19 cellular contexts compared by ENCODE assay signal in genomic region chr11:67311051-67311555, GRCh38. TPM values are rescaled to one million over a fixed set of nuclear protein-coding genes. Genes with fewer than 3 reads are reported as not detected.
DNase-seq lines count a peak whose midpoint lies in the region; ATAC-seq and TF ChIP-seq lines count a peak whose summit lies in the region.
"Had no signal": no experiment of that assay in that cellular context is flagged by ENCODE, and none has a peak within 500 bp of the region (broad histone marks: within the 10 kb centered on the region; RNA-seq: fewer than 3 reads in every experiment).

No MANE protein-coding gene starts in this region.

- no peak for TF ChIP-seq CTCF in esophagus muscularis mucosa (IDR thresholded peaks at IDR 0.05)

- no peak for ATAC-seq in central memory CD8-positive, alpha-beta T cell (replicated peaks; ENCODE audit: extremely low read depth, poor library complexity, severe bottlenecking)
- ATAC-seq in naive thymus-derived CD4-positive, alpha-beta T cell, result no peak
- ATAC-seq in HG03095 (IDR thresholded peaks at IDR 0.05; ENCODE audit: unreplicated experiment) (no peak), HG02571 (IDR thresholded peaks at IDR 0.05; ENCODE audit: unreplicated experiment) (no peak)
- ATAC-seq: activated CD4-positive, alpha-beta T cell treated with anti-CD3 and anti-CD28 coated beads for 36 hours; lower lobe of right lung had no signal

- no peak overlapping the region for H3K4me3 Mint-ChIP-seq in activated naive CD4-positive, alpha-beta T cell treated with anti-CD3 and anti-CD28 coated beads, Interleukin-2, amount 10 ng/mL, durations not matched to agents 7 days and 5 days
- peak overlapping the region; percentile 20 for H3K4me3 Mint-ChIP-seq in central memory CD8-positive, alpha-beta T cell
- no peak overlapping the region for H3K4me3 Mint-ChIP-seq in naive thymus-derived CD4-positive, alpha-beta T cell
- H3K4me3 Mint-ChIP-seq: activated CD4-positive, alpha-beta T cell treated with anti-CD3 and anti-CD28 coated beads for 36 hours; endodermal cell; stimulated activated naive CD8-positive, alpha-beta T cell treated with anti-CD3 and anti-CD28 coated beads, Interleukin-15, Interleukin-2, amounts not matched to agents 100 ng/mL and 50 ng/mL, for 24 hours had no signal

- no peaks in the 10 kb centered on the region for H3K9me3 Mint-ChIP-seq in activated naive CD4-positive, alpha-beta T cell treated with anti-CD3 and anti-CD28 coated beads, Interleukin-2, amount 10 ng/mL, durations not matched to agents 7 days and 5 days
- no peaks in the 10 kb centered on the region for H3K9me3 Mint-ChIP-seq in central memory CD8-positive, alpha-beta T cell
- no peaks in the 10 kb centered on the region for H3K9me3 Mint-ChIP-seq in naive thymus-derived CD4-positive, alpha-beta T cell
- H3K9me3 Mint-ChIP-seq: endodermal cell; stimulated activated naive CD8-positive, alpha-beta T cell treated with anti-CD3 and anti-CD28 coated beads, Interleukin-15, Interleukin-2, amounts not matched to agents 100 ng/mL and 50 ng/mL, for 24 hours had no signal

- TF ChIP-seq EP300 in esophagus muscularis mucosa (IDR thresholded peaks at IDR 0.05), result no peak

- intact Hi-C loops in naive thymus-derived CD4-positive, alpha-beta T cell (cut with micrococcal nuclease), result no loop called here
- intact Hi-C loops in esophagus muscularis mucosa (cut with DNase I), result no loop called here

- H3K4me1 ChIP-seq in naive thymus-derived CD4-positive, alpha-beta T cell (ENCODE audit: control insufficient read depth in 2 of 2, insufficient read depth in 2 of 2, low read length in 2 of 2), result peaks cover 14 to 23% of the 10 kb centered on the region in 2 donors
- H3K4me1 ChIP-seq in urinary bladder (ENCODE audit: insufficient read depth) (no peaks in the 10 kb centered on the region), esophagus muscularis mucosa (no peaks in the 10 kb centered on the region)
- H3K4me1 ChIP-seq: pancreas had no signal

- H3K36me3 Mint-ChIP-seq in activated naive CD4-positive, alpha-beta T cell treated with anti-CD3 and anti-CD28 coated beads, Interleukin-2, amount 10 ng/mL, durations not matched to agents 7 days and 5 days, result peaks cover 2% of the 10 kb centered on the region
- H3K36me3 Mint-ChIP-seq in central memory CD8-positive, alpha-beta T cell (ENCODE audit: insufficient read depth), result peaks cover 2% of the 10 kb centered on the region
- H3K36me3 Mint-ChIP-seq in naive thymus-derived CD4-positive, alpha-beta T cell, result peaks cover 0 to 1% (median 0%) of the 10 kb centered on the region in 5 donors

- DNase-seq in activated naive CD4-positive, alpha-beta T cell treated with anti-CD3 and anti-CD28 coated beads, Interleukin-2, amount 10 ng/mL, durations not matched to agents 7 days and 5 days, result no peak
- no peak for DNase-seq in activated naive CD4-positive, alpha-beta T cell treated with anti-CD3 and anti-CD28 coated beads, Interleukin-2, amount 50 U/mL, for 16 hours
- no peak for DNase-seq in central memory CD8-positive, alpha-beta T cell (ENCODE audit: low spot score in 2 of 2)
- no peak for DNase-seq in naive thymus-derived CD4-positive, alpha-beta T cell
- no peak for DNase-seq in esophagus muscularis mucosa (ENCODE audit: extremely low spot score)
- DNase-seq: activated CD4-positive, alpha-beta T cell treated with anti-CD3 and anti-CD28 coated beads for 36 hours; anterior cingulate cortex; central memory CD4-positive, alpha-beta T cell; DMS53; heart right ventricle; lower lobe of right lung; NCI-H1694 treated with DMSO at 0.1 percent for 48 hours had no signal

- no peak overlapping the region for H3K4me3 ChIP-seq in naive thymus-derived CD4-positive, alpha-beta T cell (ENCODE audit: low read length)
- H3K4me3 ChIP-seq in urinary bladder (ENCODE audit: low read depth, low read length), result no peak overlapping the region
- no peak overlapping the region for H3K4me3 ChIP-seq in esophagus muscularis mucosa
- H3K4me3 ChIP-seq: BLaER1, heart right ventricle, lower lobe of right lung, pancreas had no signal

- H3K9me3 ChIP-seq in naive thymus-derived CD4-positive, alpha-beta T cell (ENCODE audit: control insufficient read depth in 2 of 3, low read length in 3 of 3), result no peaks in the 10 kb centered on the region
- H3K9me3 ChIP-seq in esophagus muscularis mucosa, result no peaks in the 10 kb centered on the region
- H3K9me3 ChIP-seq: BLaER1, heart right ventricle, lower lobe of right lung, pancreas had no signal

- peak overlapping the region; percentile 56 for H3K27ac Mint-ChIP-seq in activated naive CD4-positive, alpha-beta T cell treated with anti-CD3 and anti-CD28 coated beads, Interleukin-2, amount 10 ng/mL, durations not matched to agents 7 days and 5 days
- H3K27ac Mint-ChIP-seq in central memory CD8-positive, alpha-beta T cell (ENCODE audit: low read depth), result peak overlapping the region; percentile 75
- H3K27ac Mint-ChIP-seq in naive thymus-derived CD4-positive, alpha-beta T cell, result peak overlapping the region in 4 of 9 donors; percentile 62 to 93 (median 82)
- H3K27ac Mint-ChIP-seq: activated CD4-positive, alpha-beta T cell treated with anti-CD3 and anti-CD28 coated beads for 36 hours; endodermal cell; stimulated activated naive CD8-positive, alpha-beta T cell treated with anti-CD3 and anti-CD28 coated beads, Interleukin-15, Interleukin-2, amounts not matched to agents 100 ng/mL and 50 ng/mL, for 24 hours had no signal

- H3K27ac ChIP-seq in naive thymus-derived CD4-positive, alpha-beta T cell (ENCODE audit: low read depth, low read length), result peak overlapping the region; percentile 63
- H3K27ac ChIP-seq in urinary bladder (ENCODE audit: low read depth), result peak overlapping the region; percentile 54
- H3K27ac ChIP-seq in esophagus muscularis mucosa (replicated peaks in 1 of 4), result no peak overlapping the region
- H3K27ac ChIP-seq: lower lobe of right lung, pancreas had no signal

- POLR2A ChIA-PET in naive thymus-derived CD4-positive, alpha-beta T cell (lab: Charles Lee), result interaction anchor here (1.0 to 2.5 kb wide), 4 partner anchors 8 to 49 kb away, joined by 3 to 8 read pairs (median 5); partner anchors contain the start of gene SSH3

- 84% methylated on average over 18 of the region's 18 CpGs for WGBS in urinary bladder
- WGBS in esophagus muscularis mucosa, result 87% methylated on average over 16 of the region's 18 CpGs

- TF ChIP-seq POLR2A in esophagus muscularis mucosa (IDR thresholded peaks at IDR 0.05; ENCODE audit: low read depth), result no peak

- no peaks in the 10 kb centered on the region for H3K27me3 Mint-ChIP-seq in activated naive CD4-positive, alpha-beta T cell treated with anti-CD3 and anti-CD28 coated beads, Interleukin-2, amount 10 ng/mL, durations not matched to agents 7 days and 5 days
- H3K27me3 Mint-ChIP-seq in central memory CD8-positive, alpha-beta T cell, result no peaks in the 10 kb centered on the region
- H3K27me3 Mint-ChIP-seq in naive thymus-derived CD4-positive, alpha-beta T cell, result no peaks in the 10 kb centered on the region
- H3K27me3 Mint-ChIP-seq: activated CD4-positive, alpha-beta T cell treated with anti-CD3 and anti-CD28 coated beads for 36 hours; stimulated activated naive CD8-positive, alpha-beta T cell treated with anti-CD3 and anti-CD28 coated beads, Interleukin-15, Interleukin-2, amounts not matched to agents 100 ng/mL and 50 ng/mL, for 24 hours had no signal

- H3K27me3 ChIP-seq in naive thymus-derived CD4-positive, alpha-beta T cell (ENCODE audit: control insufficient read depth in 2 of 2, insufficient read depth in 2 of 2, low read length in 2 of 2), result no peaks in the 10 kb centered on the region
- no peaks in the 10 kb centered on the region for H3K27me3 ChIP-seq in esophagus muscularis mucosa
- H3K27me3 ChIP-seq: BLaER1, heart right ventricle, pancreas had no signal

- peaks cover 46% of the 10 kb centered on the region for H3K4me1 Mint-ChIP-seq in activated naive CD4-positive, alpha-beta T cell treated with anti-CD3 and anti-CD28 coated beads, Interleukin-2, amount 10 ng/mL, durations not matched to agents 7 days and 5 days
- H3K4me1 Mint-ChIP-seq in central memory CD8-positive, alpha-beta T cell, result peaks cover 31% of the 10 kb centered on the region
- peaks cover 26 to 45% (median 35%) of the 10 kb centered on the region in 7 donors for H3K4me1 Mint-ChIP-seq in naive thymus-derived CD4-positive, alpha-beta T cell
- H3K4me1 Mint-ChIP-seq: endodermal cell had no signal

- CTCF ChIA-PET in activated naive CD4-positive, alpha-beta T cell treated with anti-CD3 and anti-CD28 coated beads, Interleukin-2, amount 10 ng/mL, durations not matched to agents 7 days and 5 days (lab: Charles Lee), result interaction anchor here (1.0 kb wide), 1 partner anchor 22 kb away, joined by 3 read pairs; the partner anchor contains the start of gene ANKRD13D
- CTCF ChIA-PET in naive thymus-derived CD4-positive, alpha-beta T cell (lab: Charles Lee), result interaction anchor here (0.7 to 1.2 kb wide), 2 partner anchors 9 to 40 kb away, joined by 3 read pairs; no protein-coding TSS in a partner anchor

- H3K36me3 ChIP-seq in naive thymus-derived CD4-positive, alpha-beta T cell (ENCODE audit: control insufficient read depth in 2 of 3, insufficient read depth in 3 of 3, low read length in 3 of 3), result peaks cover 0 to 4% (median 0%) of the 10 kb centered on the region in 3 experiments
- H3K36me3 ChIP-seq in urinary bladder (ENCODE audit: insufficient read depth) (peaks cover 1% of the 10 kb centered on the region), esophagus muscularis mucosa (peaks cover 0 to 52% (median 42%) of the 10 kb centered on the region in 4 donors)

RNA-seq across cellular contexts. Expression of gene SSH3, which starts 7.8 kb away (rescaled TPM):
- total RNA-seq in naive thymus-derived CD4-positive, alpha-beta T cell, result 10 to 100 TPM in 4 of 5 experiments, 1 to 10 TPM in 1; 8.8 to 23.8 (median 15.0) TPM
- polyA plus RNA-seq in naive thymus-derived CD4-positive, alpha-beta T cell, result 1 to 10 TPM; 1.1 to 4.9 TPM
- total RNA-seq in urinary bladder, result 23.6 TPM
- 52.7 TPM for polyA plus RNA-seq in urinary bladder
- total RNA-seq in esophagus muscularis mucosa, result 10 to 100 TPM; 28.2 to 51.5 (median 44.0) TPM

RNA-seq across cellular contexts. Expression of gene ANKRD13D, which starts 22.0 kb away (rescaled TPM):
- total RNA-seq in naive thymus-derived CD4-positive, alpha-beta T cell, result 100 to 1,000 TPM; 161 to 286 (median 191) TPM
- polyA plus RNA-seq in naive thymus-derived CD4-positive, alpha-beta T cell, result 10 to 100 TPM in 1 of 2 donors, 1 to 10 TPM in 1; 6.3 to 19.5 TPM
- total RNA-seq in urinary bladder (25.2 TPM), esophagus muscularis mucosa (10 to 100 TPM; 27.7 to 53.0 (median 39.5) TPM)
- polyA plus RNA-seq in urinary bladder, result 44.0 TPM

RNA-seq across cellular contexts. Expression of gene POLD4, which starts 42.2 kb away (rescaled TPM):
- total RNA-seq in naive thymus-derived CD4-positive, alpha-beta T cell, result 100 to 1,000 TPM in 1 of 5 experiments, 10 to 100 TPM in 4; 59.9 to 104 (median 76.1) TPM
- 100 to 1,000 TPM in 1 of 2 donors, 10 to 100 TPM in 1; 98.9 to 116 TPM for polyA plus RNA-seq in naive thymus-derived CD4-positive, alpha-beta T cell
- total RNA-seq in urinary bladder (8.8 TPM), esophagus muscularis mucosa (100 to 1,000 TPM in 1 of 4 donors, 10 to 100 TPM in 3; 77.2 to 106 (median 83.1) TPM)
- polyA plus RNA-seq in urinary bladder, result 157 TPM

RNA-seq across cellular contexts. Expression of gene GRK2, which starts 44.8 kb away (rescaled TPM):
- total RNA-seq in naive thymus-derived CD4-positive, alpha-beta T cell, result 100 to 1,000 TPM; 305 to 399 (median 322) TPM
- polyA plus RNA-seq in naive thymus-derived CD4-positive, alpha-beta T cell, result 10 to 100 TPM; 18.5 to 38.0 TPM
- total RNA-seq in urinary bladder (21.1 TPM), esophagus muscularis mucosa (10 to 100 TPM; 46.9 to 68.8 (median 59.5) TPM)
- 66.3 TPM for polyA plus RNA-seq in urinary bladder

Comparison
In these comparisons a context has a peak if more than half of its experiments do, and no peak if none do; other contexts are left out.
1. H3K27ac ChIP-seq: peak in naive thymus-derived CD4-positive, alpha-beta T cell (single experiment) and urinary bladder (single experiment); none in esophagus muscularis mucosa (0 of 4).